In genomic region chr16:1308036-1308976, GRCh38 we compare ENCODE assay signal across 8 cellular contexts. TPM values are rescaled to one million over a fixed set of nuclear protein-coding genes. Genes with fewer than 3 reads are reported as not detected.
A peak's percentile ranks its signal among the peaks of the same experiment; 100 is the strongest.
DNase-seq lines count a peak whose midpoint lies in the region; ATAC-seq and TF ChIP-seq lines count a peak whose summit lies in the region.

No MANE protein-coding gene starts in this region.

- H3K4me3 ChIP-seq in fibroblast of the aortic adventitia (ENCODE audit: low read depth, low read length) (peak overlapping the region; percentile 74), gastrocnemius medialis (peak overlapping the region; percentile 57 to 85 (median 69))

- DNase-seq in activated T-cell treated with anti-CD3 and anti-CD28 coated beads, Interleukin-2, amount 50 U/mL, for 72 hours: no peak
- no peak for DNase-seq in activated T-cell treated with anti-CD3 and anti-CD28 coated beads, Interleukin-2, amount 50 U/mL, for 1 hour
- peak; percentile 79 for DNase-seq in SW480 (ENCODE audit: low spot score)
- DNase-seq in fibroblast of the aortic adventitia (ENCODE audit: low read depth): peak; percentile 13
- DNase-seq in gastrocnemius medialis: peak in 1 of 2 donors; percentile 38
- no peak for DNase-seq in G401 (ENCODE audit: low spot score)
- no peak for DNase-seq in DMS 273 (lab: John Stamatoyannopoulos, UW; ENCODE audit: unreplicated experiment)

- peak; percentile 39 to 45 for ATAC-seq in activated T-cell treated with anti-CD3 and anti-CD28 coated beads, Interleukin-2, amount 50 U/mL, for 72 hours (replicated peaks in 1 of 2)
- ATAC-seq in HG03280 (IDR thresholded peaks at IDR 0.05; ENCODE audit: unreplicated experiment): peak; percentile 28
- peak; percentile 7 to 25 for ATAC-seq in gastrocnemius medialis

- TF ChIP-seq CTCF in fibroblast of the aortic adventitia (IDR thresholded peaks at IDR 0.05; ENCODE audit: insufficient read depth, low read length): no peak
- TF ChIP-seq CTCF in gastrocnemius medialis (IDR thresholded peaks at IDR 0.05 in 4 of 5, conservative IDR thresholded peaks at IDR 0.05 in 1 of 5): no peak

- in situ Hi-C loops in gastrocnemius medialis (cut with MboI; ENCODE audit: low sequenced_read_pairs in 4 of 4): no loop called here
- in situ Hi-C loops in G401 (cut with HindIII; ENCODE audit: low sequenced_read_pairs): no loop called here

- peak overlapping the region; percentile 86 to 90 for H3K4me3 Mint-ChIP-seq in activated T-cell treated with anti-CD3 and anti-CD28 coated beads, Interleukin-2, amount 50 U/mL, for 72 hours

- H3K27ac ChIP-seq in gastrocnemius medialis: peak overlapping the region; percentile 91 to 99 (median 96)

- H3K27me3 Mint-ChIP-seq in activated T-cell treated with anti-CD3 and anti-CD28 coated beads, Interleukin-2, amount 50 U/mL, for 72 hours (ENCODE audit: low read depth): no peaks in the 10 kb centered on the region

- peaks cover 56% of the 10 kb centered on the region for H3K4me1 Mint-ChIP-seq in activated T-cell treated with anti-CD3 and anti-CD28 coated beads, Interleukin-2, amount 50 U/mL, for 72 hours (ENCODE audit: low read depth)

- peak overlapping the region; percentile 99 for H3K27ac Mint-ChIP-seq in activated T-cell treated with anti-CD3 and anti-CD28 coated beads, Interleukin-2, amount 50 U/mL, for 72 hours

- H3K27me3 ChIP-seq in gastrocnemius medialis: peaks cover 0 to 3% (median 2%) of the 10 kb centered on the region in 3 donors

- H3K9me3 Mint-ChIP-seq in activated T-cell treated with anti-CD3 and anti-CD28 coated beads, Interleukin-2, amount 50 U/mL, for 72 hours: no peaks in the 10 kb centered on the region

- no peaks in the 10 kb centered on the region for H3K9me3 ChIP-seq in gastrocnemius medialis

- intact Hi-C loops in gastrocnemius medialis (cut with DNase I; ENCODE audit: low total_unique reads): loop anchor here (2.0 to 10.0 kb wide), 5 partner anchors 34 to 624 kb away; partner anchors contain the start of genes GNPTG, JMJD8, STUB1 and TSR3

- H3K36me3 ChIP-seq in gastrocnemius medialis: no peaks in the 10 kb centered on the region

- peaks cover 30 to 36% of the 10 kb centered on the region in 2 donors for H3K4me1 ChIP-seq in gastrocnemius medialis

- H3K36me3 Mint-ChIP-seq in activated T-cell treated with anti-CD3 and anti-CD28 coated beads, Interleukin-2, amount 50 U/mL, for 72 hours (ENCODE audit: insufficient read depth in 2 of 2): peaks cover 14 to 16% of the 10 kb centered on the region in 2 donors

- no peak for TF ChIP-seq POLR2A in gastrocnemius medialis (IDR thresholded peaks at IDR 0.05)

RNA-seq across cellular contexts. Expression of gene UBE2I, which starts 1.1 kb away (rescaled TPM):
- total RNA-seq in activated T-cell treated with anti-CD3 and anti-CD28 coated beads, Interleukin-2, amount 50 U/mL, for 72 hours: 100 to 1,000 TPM; 225 to 231 TPM
- total RNA-seq in fibroblast of the aortic adventitia (ENCODE audit: low replicate concordance): 39.8 and 70.3 TPM in 2 replicates
- total RNA-seq in gastrocnemius medialis: 10 to 100 TPM; 28.9 to 80.4 (median 41.7) TPM
- total RNA-seq in G401 (2014; rRNA removed; shearing (Covaris generic)): 120 and 144 TPM in 2 replicates

RNA-seq across cellular contexts. Expression of gene BAIAP3, which starts 25.1 kb away (rescaled TPM):
- total RNA-seq in activated T-cell treated with anti-CD3 and anti-CD28 coated beads, Interleukin-2, amount 50 U/mL, for 72 hours: 1 to 10 TPM in 1 of 2 donors, under 1 TPM in 1; 0.26 to 1.1 TPM
- total RNA-seq in fibroblast of the aortic adventitia (ENCODE audit: low replicate concordance) (0.09 TPM in 1 of 2 replicates, not detected in the other), gastrocnemius medialis (1 to 10 TPM in 3 of 4 donors, under 1 TPM in 1; 0.05 to 4.4 (median 2.5) TPM)
- total RNA-seq in G401 (2014; rRNA removed; shearing (Covaris generic)): 0.25 and 2.0 TPM in 2 replicates

RNA-seq across cellular contexts. Expression of gene TSR3, which starts 43.4 kb away (rescaled TPM):
- 10 to 100 TPM; 39.1 to 44.8 TPM for total RNA-seq in activated T-cell treated with anti-CD3 and anti-CD28 coated beads, Interleukin-2, amount 50 U/mL, for 72 hours
- 49.3 and 73.3 TPM in 2 replicates for total RNA-seq in fibroblast of the aortic adventitia (ENCODE audit: low replicate concordance)
- 100 to 1,000 TPM in 1 of 4 donors, 10 to 100 TPM in 3; 63.3 to 103 (median 72.4) TPM for total RNA-seq in gastrocnemius medialis
- 88.1 and 96.8 TPM in 2 replicates for total RNA-seq in G401 (2014; rRNA removed; shearing (Covaris generic))

RNA-seq across cellular contexts. Expression of gene GNPTG, which starts 43.4 kb away (rescaled TPM):
- 10 to 100 TPM; 22.1 to 23.8 TPM for total RNA-seq in activated T-cell treated with anti-CD3 and anti-CD28 coated beads, Interleukin-2, amount 50 U/mL, for 72 hours
- total RNA-seq in fibroblast of the aortic adventitia (ENCODE audit: low replicate concordance) (36.3 and 80.4 TPM in 2 replicates), gastrocnemius medialis (10 to 100 TPM; 20.6 to 37.5 (median 30.2) TPM)
- 48.6 and 51.1 TPM in 2 replicates for total RNA-seq in G401 (2014; rRNA removed; shearing (Covaris generic))

RNA-seq across cellular contexts. Expression of gene TPSD1, which starts 52.4 kb away (rescaled TPM):
- total RNA-seq in activated T-cell treated with anti-CD3 and anti-CD28 coated beads, Interleukin-2, amount 50 U/mL, for 72 hours: not detected
- total RNA-seq in fibroblast of the aortic adventitia (ENCODE audit: low replicate concordance): not detected in 2 replicates
- 1 to 10 TPM in 1 of 4 donors, not detected in 3; 2.5 TPM for total RNA-seq in gastrocnemius medialis
- total RNA-seq in G401 (2014; rRNA removed; shearing (Covaris generic)): not detected in 2 replicates

Comparison
In these comparisons a context has a peak if more than half of its experiments do, and no peak if none do; other contexts are left out.
1. DNase-seq: peak in SW480 (single experiment) and fibroblast of the aortic adventitia (single experiment); none in activated T-cell treated with anti-CD3 and anti-CD28 coated beads, Interleukin-2, amount 50 U/mL, for 72 hours (0 of 2), activated T-cell treated with anti-CD3 and anti-CD28 coated beads, Interleukin-2, amount 50 U/mL, for 1 hour (single experiment), G401 (single experiment) and DMS 273 (single experiment).
2. Peak in every context shown above with its lines, with median percentiles within 50 percentile points of each other: ATAC-seq.